Comparison of ENCODE assay signal across 1 cellular context in the genomic region with DNA sequence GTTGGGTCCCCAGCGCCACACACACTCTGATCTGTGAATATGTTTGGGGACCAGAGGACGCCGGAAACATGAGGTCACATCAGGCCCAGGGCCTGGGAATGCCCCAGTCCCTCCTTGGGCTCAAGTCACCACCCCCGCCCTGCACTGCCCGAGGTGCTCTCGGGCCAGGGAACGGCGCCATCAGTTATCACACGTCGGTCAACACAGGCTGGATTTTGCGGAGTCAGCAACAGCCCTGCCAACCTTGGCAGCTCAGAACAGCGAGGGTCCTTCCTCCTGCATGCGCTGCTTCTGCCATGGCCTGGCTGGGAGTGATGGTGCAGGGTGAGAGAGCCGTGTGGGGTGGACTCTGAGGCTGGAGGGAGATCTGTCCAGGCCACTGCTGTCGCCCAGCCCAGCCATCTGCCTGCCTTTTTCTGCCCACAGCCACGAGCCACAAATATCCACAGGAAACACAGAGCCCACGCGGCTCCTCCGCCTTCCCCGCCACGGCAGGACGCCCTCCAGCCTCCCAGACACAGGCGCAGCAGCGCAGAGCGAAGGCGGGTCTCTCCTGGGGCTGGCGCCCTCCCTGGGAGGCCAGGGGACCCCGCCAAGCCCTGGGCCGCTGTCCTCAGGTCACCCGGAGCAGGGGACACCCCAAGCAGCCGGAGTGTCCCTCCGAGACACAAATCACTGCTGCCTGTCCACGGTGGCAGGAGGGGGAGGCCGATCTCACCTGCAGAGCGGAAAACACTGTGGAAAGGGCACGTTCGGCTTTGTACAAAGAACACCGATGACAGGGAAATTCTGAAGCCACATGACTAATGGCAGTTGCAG.
TF ChIP-seq lines count a peak whose summit lies in the region.

No MANE protein-coding gene starts in this region.

TF ChIP-seq in K562, 482 proteins besides CTCF, POLR2A, EP300 and RAD21:
- TF ChIP-seq ZBTB33 (CRISPR knock-in tag; IDR thresholded peaks at IDR 0.05), result peak; percentile 81
- 0 out of 2 replicates have a peak, but pooled peaks have one; percentile 31 for TF ChIP-seq C11orf30 (IDR thresholded peaks at IDR 0.05; ENCODE audit: low read depth)
- TF ChIP-seq ZNF316 (IDR thresholded peaks at IDR 0.05), result peak; percentile 50; the same call in 1 of the 2 replicates
- no peak for TF ChIP-seq HDAC8 (tag; IDR thresholded peaks at IDR 0.05)
- TF ChIP-seq RBM22 (IDR thresholded peaks at IDR 0.05; ENCODE audit: low read depth, low read length, poor library complexity, severe bottlenecking), result peak; percentile 42
- no peak for TF ChIP-seq MTA1 (IDR thresholded peaks at IDR 0.05; ENCODE audit: borderline replicate concordance)
TF ChIP-seq in K562: peak in this region for 4.
